Comparison of ENCODE assay signal across 1 cellular context in the genomic region with DNA sequence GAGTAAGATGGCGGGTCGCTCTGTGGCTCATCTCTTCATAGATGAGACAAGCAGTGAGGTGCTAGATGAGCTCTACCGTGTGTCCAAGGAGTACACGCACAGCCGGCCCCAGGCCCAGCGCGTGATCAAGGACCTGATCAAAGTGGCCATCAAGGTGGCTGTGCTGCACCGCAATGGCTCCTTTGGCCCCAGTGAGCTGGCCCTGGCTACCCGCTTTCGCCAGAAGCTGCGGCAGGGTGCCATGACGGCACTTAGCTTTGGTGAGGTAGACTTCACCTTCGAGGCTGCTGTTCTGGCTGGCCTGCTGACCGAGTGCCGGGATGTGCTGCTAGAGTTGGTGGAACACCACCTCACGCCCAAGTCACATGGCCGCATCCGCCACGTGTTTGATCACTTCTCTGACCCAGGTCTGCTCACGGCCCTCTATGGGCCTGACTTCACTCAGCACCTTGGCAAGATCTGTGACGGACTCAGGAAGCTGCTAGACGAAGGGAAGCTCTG.
TF ChIP-seq lines count a peak whose summit lies in the region.

No MANE protein-coding gene starts in this region.

TF ChIP-seq in GM12878, 131 proteins besides CTCF, POLR2A, EP300 and RAD21:
- no peak for TF ChIP-seq BMI1 (IDR thresholded peaks at IDR 0.05; ENCODE audit: borderline replicate concordance)
- TF ChIP-seq ZBTB33 (IDR thresholded peaks at IDR 0.05) = 0 out of 2 replicates have a peak, but pooled peaks have one; percentile 37
